14 cellular contexts compared by ENCODE assay signal in the genomic region with DNA sequence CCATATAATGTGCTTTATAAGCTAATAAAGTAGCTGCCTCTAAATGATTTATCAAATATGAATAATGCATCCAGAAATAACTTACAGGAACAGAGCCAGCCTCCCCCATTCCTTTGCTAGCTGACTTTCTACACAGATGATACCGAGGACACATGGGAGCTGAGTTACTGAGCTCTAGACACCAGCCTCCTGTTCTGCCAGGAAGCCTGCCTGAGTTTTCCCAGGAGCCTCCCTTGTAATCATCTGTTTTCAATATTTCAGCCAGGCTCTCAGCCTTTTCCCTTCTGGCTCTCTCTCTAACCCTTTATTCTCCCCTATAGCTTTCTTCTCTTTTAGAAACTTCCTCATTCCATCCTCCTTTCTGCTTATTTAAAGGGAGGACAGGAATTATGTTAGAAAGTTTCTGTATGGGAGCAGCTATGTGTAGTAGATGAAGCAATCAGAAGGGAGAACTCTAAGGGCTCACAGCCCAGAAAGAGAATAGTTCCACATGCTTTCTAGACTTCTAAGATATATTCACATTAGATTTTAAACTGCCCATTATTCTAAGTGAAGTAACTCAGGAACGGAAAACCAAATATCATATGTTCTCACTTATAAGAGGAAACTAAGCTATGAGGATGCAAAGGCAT.
"Had no signal": no experiment of that assay in that cellular context is flagged by ENCODE, and none has a peak within 500 bp of the region (broad histone marks: within the 10 kb centered on the region; RNA-seq: fewer than 3 reads in every experiment).

No MANE protein-coding gene starts in this region.

- H3K4me3 ChIP-seq: transverse colon, vagina had no signal

- H3K9me3 ChIP-seq: transverse colon, vagina had no signal

- H3K27me3 Mint-ChIP-seq: activated naive CD8-positive, alpha-beta T cell had no signal

- DNase-seq: activated CD4-positive, alpha-beta T cell treated with anti-CD3 and anti-CD28 coated beads, Interleukin-2, amount 50 U/mL, for 4 hours; foreskin melanocyte; left colon; midbrain; nephron progenitor cell; nucleus accumbens; posterior cingulate gyrus; stimulated activated CD4-positive, alpha-beta T cell treated with anti-CD3 and anti-CD28 coated beads, Interleukin-2, amount 100 ng/mL, for 24 hours; stimulated activated naive CD4-positive, alpha-beta T cell treated with Interleukin-2 at 50 U/mL for 16 hours; transverse colon; WERI-Rb-1 had no signal

- H3K4me3 Mint-ChIP-seq: activated naive CD8-positive, alpha-beta T cell; nephron progenitor cell had no signal

- H3K36me3 ChIP-seq: transverse colon, vagina, WERI-Rb-1 had no signal

- H3K36me3 Mint-ChIP-seq: activated naive CD8-positive, alpha-beta T cell had no signal

- H3K27ac Mint-ChIP-seq: activated naive CD8-positive, alpha-beta T cell; nephron progenitor cell had no signal

- H3K27ac ChIP-seq: epithelial cell of prostate, transverse colon, vagina, WERI-Rb-1 had no signal

- ATAC-seq: left colon had no signal

- H3K27me3 ChIP-seq: transverse colon, vagina had no signal

- H3K4me1 Mint-ChIP-seq: nephron progenitor cell had no signal

- H3K4me1 ChIP-seq: transverse colon, vagina had no signal
